Comparison of ENCODE assay signal across 8 cellular contexts in the genomic region with DNA sequence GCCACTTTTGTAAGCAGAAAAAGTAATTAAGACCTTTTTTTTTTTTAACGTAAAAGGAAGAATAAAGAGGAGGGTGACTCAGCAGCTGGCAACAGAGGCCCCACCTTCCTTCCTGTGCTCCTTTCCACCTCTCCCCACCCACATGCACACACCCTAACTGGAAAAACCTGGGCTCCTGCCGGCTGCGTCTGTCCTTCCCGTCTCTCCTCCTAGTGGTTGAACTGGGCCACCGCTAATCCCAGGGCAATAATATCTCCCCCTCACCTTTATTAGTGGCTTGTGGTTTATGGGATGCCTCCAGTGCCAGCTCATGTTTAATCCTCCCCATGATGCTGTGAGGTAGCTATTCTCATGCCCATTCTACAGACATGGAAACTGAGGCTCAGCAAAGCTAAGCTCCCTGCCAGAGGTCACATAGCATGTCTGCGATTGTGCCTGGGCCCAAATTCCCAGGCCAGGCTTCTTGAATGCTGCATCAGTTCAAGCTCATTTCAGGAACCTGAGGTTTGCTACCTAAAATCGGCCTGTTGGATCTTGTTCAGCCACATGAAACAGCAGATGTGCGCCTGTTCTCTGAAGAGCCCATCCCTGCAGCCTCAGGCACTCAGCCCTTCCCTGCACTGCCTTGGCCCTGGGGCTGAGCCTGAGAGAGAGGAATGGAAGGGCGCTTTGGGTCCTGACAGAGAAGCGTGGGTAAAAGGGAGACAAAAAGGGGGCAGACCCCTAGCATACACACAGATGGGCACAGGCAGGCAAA.
DNase-seq lines count a peak whose midpoint lies in the region; ATAC-seq, FAIRE-seq and TF ChIP-seq lines count a peak whose summit lies in the region.

No MANE protein-coding gene starts in this region.

- DNase-seq in Calu3 (peak; percentile 93), HuH-7.5 (ENCODE audit: low spot score) (peak; percentile 51), HepG2 (ENCODE audit: low spot score) (peak; percentile 84)
- no peak for DNase-seq in activated T-helper 1 cell treated with anti-CD3 and anti-CD28 coated beads, Interleukin-12 subunit alpha, Interleukin-12 subunit beta, Interleukin-2, Interleukin-4 antibody, amounts not matched to agents 30 ng/mL and 10 ng/mL and 1 ng/mL, durations not matched to agents 14 hours and 24 hours and 36 hours (ENCODE audit: low spot score)
- no peak for DNase-seq in CD4-positive, alpha-beta memory T cell

- TF ChIP-seq POLR2A in HepG2 (IDR thresholded peaks at IDR 0.05; ENCODE audit: insufficient read depth in 1 of 2, low read depth in 2 of 2, low read length in 2 of 2): no peak

- H3K4me1 Mint-ChIP-seq in Calu3 (ENCODE audit: low read depth, unreplicated experiment): peaks cover 42% of the 10 kb centered on the region
- H3K4me1 Mint-ChIP-seq in activated T-helper 1 cell treated with anti-CD3 and anti-CD28 coated beads, Interleukin-12 subunit alpha, Interleukin-12 subunit beta, Interleukin-2, Interleukin-4 antibody, amounts not matched to agents 30 ng/mL and 10 ng/mL and 1 ng/mL, durations not matched to agents 14 hours and 24 hours and 36 hours (ENCODE audit: low read depth): peaks cover 29% of the 10 kb centered on the region
- peaks cover 8 to 14% (median 11%) of the 10 kb centered on the region in 4 donors for H3K4me1 Mint-ChIP-seq in CD4-positive, alpha-beta memory T cell

- no peak overlapping the region for H3K9ac ChIP-seq in HepG2 (ENCODE audit: insufficient read depth, low read depth, low read length)

- no peak overlapping the region for H2AFZ ChIP-seq in HepG2 (ENCODE audit: low read length)

- peaks cover 0 to 4% of the 10 kb centered on the region in 2 experiments; a peak in 1 of 5 replicates for H3K27me3 ChIP-seq in HepG2 (ENCODE audit: control insufficient read depth in 1 of 2, insufficient read depth in 2 of 2, low read length in 2 of 2)
- no peaks in the 10 kb centered on the region for H3K27me3 ChIP-seq in CD4-positive, alpha-beta memory T cell (ENCODE audit: insufficient read depth, low read length)

- peak; percentile 86 for TF ChIP-seq CTCF in Calu3 (IDR thresholded peaks at IDR 0.05; ENCODE audit: unreplicated experiment)
- TF ChIP-seq CTCF in HepG2 (CRISPR knock-in tag; IDR thresholded peaks at IDR 0.05): peak; percentile 46

- H3K27ac ChIP-seq in HepG2 (ENCODE audit: extremely low read length, insufficient read depth, low read length): no peak overlapping the region
- H3K27ac ChIP-seq in CD4-positive, alpha-beta memory T cell (ENCODE audit: low read depth, low read length): no peak overlapping the region

- no peak for TF ChIP-seq RAD21 in HepG2 (CRISPR knock-in tag; IDR thresholded peaks at IDR 0.05)

- peak overlapping the region; percentile 6 for H3K4me3 Mint-ChIP-seq in Calu3 (ENCODE audit: low read depth, unreplicated experiment)
- H3K4me3 Mint-ChIP-seq in activated T-helper 1 cell treated with anti-CD3 and anti-CD28 coated beads, Interleukin-12 subunit alpha, Interleukin-12 subunit beta, Interleukin-2, Interleukin-4 antibody, amounts not matched to agents 30 ng/mL and 10 ng/mL and 1 ng/mL, durations not matched to agents 14 hours and 24 hours and 36 hours: no peak overlapping the region
- H3K4me3 Mint-ChIP-seq in CD4-positive, alpha-beta memory T cell: no peak overlapping the region

- no peak overlapping the region; a peak in 1 of 6 replicates for H3K4me3 ChIP-seq in HepG2 (replicated peaks in 1 of 3; ENCODE audit: insufficient read depth in 1 of 3, low read depth in 2 of 3, low read length in 3 of 3)
- H3K4me3 ChIP-seq in CD4-positive, alpha-beta memory T cell (ENCODE audit: low read length in 2 of 2): no peak overlapping the region

- FAIRE-seq in HepG2 (lab: Jason Lieb, UNC): peak; percentile 76

- intact Hi-C loops in Calu3 (cut with micrococcal nuclease; ENCODE audit: unreplicated experiment): loop anchor here (2.0 kb wide), 1 partner anchor 125 kb away; no protein-coding TSS in a partner anchor
- intact Hi-C loops in activated T-helper 1 cell treated with anti-CD3 and anti-CD28 coated beads, Interleukin-12 subunit alpha, Interleukin-12 subunit beta, Interleukin-2, Interleukin-4 antibody, amounts not matched to agents 30 ng/mL and 10 ng/mL and 1 ng/mL, durations not matched to agents 14 hours and 24 hours and 36 hours (cut with micrococcal nuclease): loop anchor here (5.0 kb wide), 1 partner anchor 52 kb away; no protein-coding TSS in a partner anchor
- intact Hi-C loops in HepG2 (cut with micrococcal nuclease; ENCODE audit: unreplicated experiment): no loop called here
- intact Hi-C loops in CD4-positive, alpha-beta memory T cell (cut with micrococcal nuclease): no loop called here

- no peaks in the 10 kb centered on the region for H3K9me3 ChIP-seq in HepG2 (ENCODE audit: low read length)
- no peaks in the 10 kb centered on the region for H3K9me3 ChIP-seq in CD4-positive, alpha-beta memory T cell (ENCODE audit: control insufficient read depth in 1 of 2, low read length in 2 of 2)

- H3K4me1 ChIP-seq in HepG2 (ENCODE audit: insufficient read depth, low read length): peaks cover 65% of the 10 kb centered on the region
- peaks cover 10% of the 10 kb centered on the region for H3K4me1 ChIP-seq in CD4-positive, alpha-beta memory T cell (ENCODE audit: insufficient read depth, low read length)

- TF ChIP-seq EP300 in HepG2 (IDR thresholded peaks at IDR 0.05; ENCODE audit: low read depth in 2 of 2, low read length in 2 of 2) (no peak), HepG2 (CRISPR knock-in tag; IDR thresholded peaks at IDR 0.05; ENCODE audit: borderline replicate concordance) (no peak)

- no peaks in the 10 kb centered on the region for H3K79me2 ChIP-seq in HepG2 (ENCODE audit: insufficient read depth, low read length)

- peaks cover 17% of the 10 kb centered on the region for H3K36me3 Mint-ChIP-seq in Calu3 (ENCODE audit: insufficient read depth, unreplicated experiment)
- peaks cover 2% of the 10 kb centered on the region for H3K36me3 Mint-ChIP-seq in activated T-helper 1 cell treated with anti-CD3 and anti-CD28 coated beads, Interleukin-12 subunit alpha, Interleukin-12 subunit beta, Interleukin-2, Interleukin-4 antibody, amounts not matched to agents 30 ng/mL and 10 ng/mL and 1 ng/mL, durations not matched to agents 14 hours and 24 hours and 36 hours (ENCODE audit: low read depth)
- H3K36me3 Mint-ChIP-seq in CD4-positive, alpha-beta memory T cell: no peaks in the 10 kb centered on the region

- POLR2A ChIA-PET in HepG2 (lab: Yijun Ruan, JAX): interaction anchor here (1.1 to 2.9 kb wide), 3 partner anchors 12 to 111 kb away, joined by 3 to 10 read pairs (median 4); partner anchors contain the start of genes CSNK1A1 and PCYOX1L
- POLR2A ChIA-PET in CD4-positive, alpha-beta memory T cell (lab: Charles Lee; ENCODE audit: partially characterized antibody): interaction anchor here (0.8 to 1.8 kb wide), 2 partner anchors 68 to 112 kb away, joined by 3 to 5 read pairs; partner anchors contain the start of gene CSNK1A1

- CTCF ChIA-PET in Calu3 (lab: Charles Lee) (interaction anchor here (0.7 to 1.8 kb wide), 13 partner anchors 13 to 125 kb away, joined by 3 to 14 read pairs (median 3); no protein-coding TSS in a partner anchor), HepG2 (lab: Yijun Ruan, JAX; ENCODE audit: low intra/inter-chr PET ratio, low total read pairs) (interaction anchor here (0.7 to 1.3 kb wide), 3 partner anchors 9 to 123 kb away, joined by 3 to 4 read pairs (median 4); no protein-coding TSS in a partner anchor)
- CTCF ChIA-PET in CD4-positive, alpha-beta memory T cell (lab: Charles Lee; ENCODE audit: partially characterized antibody): interaction anchor here (0.7 to 8.6 kb wide), 17 partner anchors 7 to 140 kb away, joined by 3 to 68 read pairs (median 6); partner anchors contain the start of gene CSNK1A1

- no peaks in the 10 kb centered on the region for H3K27me3 Mint-ChIP-seq in Calu3 (ENCODE audit: unreplicated experiment)
- no peaks in the 10 kb centered on the region for H3K27me3 Mint-ChIP-seq in activated T-helper 1 cell treated with anti-CD3 and anti-CD28 coated beads, Interleukin-12 subunit alpha, Interleukin-12 subunit beta, Interleukin-2, Interleukin-4 antibody, amounts not matched to agents 30 ng/mL and 10 ng/mL and 1 ng/mL, durations not matched to agents 14 hours and 24 hours and 36 hours (ENCODE audit: insufficient read depth)
- H3K27me3 Mint-ChIP-seq in CD4-positive, alpha-beta memory T cell: no peaks in the 10 kb centered on the region

- BruUV-seq in Calu3 (replicated peaks; lab: Mats Ljungman, UMichigan) (no TSS peak), HepG2 (replicated peaks; lab: Mats Ljungman, UMichigan) (no TSS peak)

- peak; percentile 82 for ATAC-seq in HepG2
- ATAC-seq in GM21576 (IDR thresholded peaks at IDR 0.05; ENCODE audit: unreplicated experiment): no peak
- no peak for ATAC-seq in GM18519 (IDR thresholded peaks at IDR 0.05; ENCODE audit: low FRiP score, unreplicated experiment)
- ATAC-seq in HG03442 (IDR thresholded peaks at IDR 0.05; ENCODE audit: unreplicated experiment): no peak

- WGBS in HepG2 (ENCODE audit: low lambda C conversion rate): 48% methylated on average over 10 of the region's 10 CpGs

- peak overlapping the region; percentile 81 for H3K27ac Mint-ChIP-seq in Calu3 (ENCODE audit: unreplicated experiment)
- H3K27ac Mint-ChIP-seq in activated T-helper 1 cell treated with anti-CD3 and anti-CD28 coated beads, Interleukin-12 subunit alpha, Interleukin-12 subunit beta, Interleukin-2, Interleukin-4 antibody, amounts not matched to agents 30 ng/mL and 10 ng/mL and 1 ng/mL, durations not matched to agents 14 hours and 24 hours and 36 hours: peak overlapping the region; percentile 63
- H3K27ac Mint-ChIP-seq in CD4-positive, alpha-beta memory T cell: peak overlapping the region in 3 of 7 donors; percentile 44 to 59 (median 57)

- in situ Hi-C loops in HepG2 (cut with HindIII; ENCODE audit: extremely low pct_ligation_motif_present, low pct_unique_long_range_greater_than_20kb): loop anchor here (10.0 kb wide), 1 partner anchor 55 kb away; no protein-coding TSS in a partner anchor

- peak overlapping the region; percentile 52 for H3K4me2 ChIP-seq in HepG2 (ENCODE audit: low read depth, low read length)

- no peaks in the 10 kb centered on the region for H4K20me1 ChIP-seq in HepG2 (ENCODE audit: insufficient read depth, low read length)

- H3K9me3 Mint-ChIP-seq in Calu3 (ENCODE audit: low read depth, unreplicated experiment): no peaks in the 10 kb centered on the region
- H3K9me3 Mint-ChIP-seq in activated T-helper 1 cell treated with anti-CD3 and anti-CD28 coated beads, Interleukin-12 subunit alpha, Interleukin-12 subunit beta, Interleukin-2, Interleukin-4 antibody, amounts not matched to agents 30 ng/mL and 10 ng/mL and 1 ng/mL, durations not matched to agents 14 hours and 24 hours and 36 hours: no peaks in the 10 kb centered on the region
- peaks cover 0 to 2% (median 0%) of the 10 kb centered on the region in 8 donors for H3K9me3 Mint-ChIP-seq in CD4-positive, alpha-beta memory T cell

- no peaks in the 10 kb centered on the region for H3K36me3 ChIP-seq in HepG2 (replicated peaks in 1 of 2; ENCODE audit: control insufficient read depth in 1 of 2, insufficient read depth in 2 of 2, low read length in 2 of 2)
- no peaks in the 10 kb centered on the region for H3K36me3 ChIP-seq in CD4-positive, alpha-beta memory T cell (ENCODE audit: insufficient read depth, low read length)

TF ChIP-seq in HepG2, 621 proteins besides CTCF, POLR2A, EP300 and RAD21 (continues in another document):
- peak; percentile 47; the same call in 1 of the 2 replicates for TF ChIP-seq SAP130 (CRISPR knock-in tag; IDR thresholded peaks at IDR 0.05; ENCODE audit: low read depth)

Comparison
In these comparisons a context has a peak if more than half of its experiments do, and no peak if none do; other contexts are left out.
1. DNase-seq: peak in Calu3 (single experiment), HuH-7.5 (single experiment) and HepG2 (single experiment); none in activated T-helper 1 cell treated with anti-CD3 and anti-CD28 coated beads, Interleukin-12 subunit alpha, Interleukin-12 subunit beta, Interleukin-2, Interleukin-4 antibody, amounts not matched to agents 30 ng/mL and 10 ng/mL and 1 ng/mL, durations not matched to agents 14 hours and 24 hours and 36 hours (single experiment) and CD4-positive, alpha-beta memory T cell (0 of 5).
2. intact Hi-C loops: an anchor here in Calu3 (2.0 kb wide) and activated T-helper 1 cell treated with anti-CD3 and anti-CD28 coated beads, Interleukin-12 subunit alpha, Interleukin-12 subunit beta, Interleukin-2, Interleukin-4 antibody, amounts not matched to agents 30 ng/mL and 10 ng/mL and 1 ng/mL, durations not matched to agents 14 hours and 24 hours and 36 hours (5.0 kb wide); none called in HepG2 and CD4-positive, alpha-beta memory T cell.